Comparison of ENCODE assay signal across 8 cellular contexts in genomic region chr22:19477321-19478085, GRCh38. TPM values are rescaled to one million over a fixed set of nuclear protein-coding genes. Genes with fewer than 3 reads are reported as not detected.
DNase-seq lines count a peak whose midpoint lies in the region; ATAC-seq, FAIRE-seq and TF ChIP-seq lines count a peak whose summit lies in the region.

No MANE protein-coding gene starts in this region.

- peak; percentile 8 to 9 for DNase-seq in AML-193 (lab: John Stamatoyannopoulos, UW)
- no peak for DNase-seq in HFFc6
- no peak for DNase-seq in activated naive CD8-positive, alpha-beta T cell treated with anti-CD3 and anti-CD28 coated beads, Interleukin-2, amount 10 ng/mL, durations not matched to agents 7 days and 5 days
- no peak for DNase-seq in lower lobe of right lung
- no peak for DNase-seq in vagina (ENCODE audit: extremely low spot score in 2 of 2)
- no peak for DNase-seq in DMS153 treated with DMSO at 0.1 percent for 48 hours (lab: John Stamatoyannopoulos, UW; ENCODE audit: unreplicated experiment)
- no peak for DNase-seq in H54 (ENCODE audit: insufficient read length, low spot score)

- no peak for TF ChIP-seq POLR2A in vagina (IDR thresholded peaks at IDR 0.05)
- no peak for TF ChIP-seq POLR2A in H54 (IDR thresholded peaks at IDR 0.05; ENCODE audit: low read depth, low read length)

- H3K27ac ChIP-seq in lower lobe of right lung = peak overlapping the region; percentile 99
- H3K27ac ChIP-seq in vagina = no peak overlapping the region

- TF ChIP-seq CTCF in HFFc6 (IDR thresholded peaks at IDR 0.05) (peak; percentile 53), lower lobe of right lung (IDR thresholded peaks at IDR 0.05) (peak; percentile 17), vagina (IDR thresholded peaks at IDR 0.05) (no peak)

- H3K4me1 ChIP-seq in lower lobe of right lung (peaks cover 28% of the 10 kb centered on the region), vagina (peaks cover 31% of the 10 kb centered on the region)

- intact Hi-C loops in lower lobe of right lung (cut with DNase I) (no loop called here), vagina (cut with DNase I) (loop anchor here (2.0 to 10.0 kb wide), 2 partner anchors 45 to 63 kb away; partner anchors contain the start of gene MRPL40)

- H3K36me3 Mint-ChIP-seq in HFFc6 (ENCODE audit: low read depth) = no peaks in the 10 kb centered on the region
- H3K36me3 Mint-ChIP-seq in activated naive CD8-positive, alpha-beta T cell treated with anti-CD3 and anti-CD28 coated beads, Interleukin-2, amount 10 ng/mL, durations not matched to agents 7 days and 5 days = peaks cover 3% of the 10 kb centered on the region

- H3K9me3 ChIP-seq in lower lobe of right lung (no peaks in the 10 kb centered on the region), vagina (no peaks in the 10 kb centered on the region)

- FAIRE-seq in H54 (lab: Jason Lieb, UNC) = no peak

- peaks cover 48% of the 10 kb centered on the region for H3K4me1 Mint-ChIP-seq in HFFc6 (ENCODE audit: low read depth)
- peaks cover 35% of the 10 kb centered on the region for H3K4me1 Mint-ChIP-seq in activated naive CD8-positive, alpha-beta T cell treated with anti-CD3 and anti-CD28 coated beads, Interleukin-2, amount 10 ng/mL, durations not matched to agents 7 days and 5 days

- H3K9me3 Mint-ChIP-seq in HFFc6 = no peaks in the 10 kb centered on the region
- H3K9me3 Mint-ChIP-seq in activated naive CD8-positive, alpha-beta T cell treated with anti-CD3 and anti-CD28 coated beads, Interleukin-2, amount 10 ng/mL, durations not matched to agents 7 days and 5 days = no peaks in the 10 kb centered on the region

- H3K27ac Mint-ChIP-seq in HFFc6 = peak overlapping the region; percentile 100
- peak overlapping the region; percentile 77 for H3K27ac Mint-ChIP-seq in activated naive CD8-positive, alpha-beta T cell treated with anti-CD3 and anti-CD28 coated beads, Interleukin-2, amount 10 ng/mL, durations not matched to agents 7 days and 5 days

- H3K27me3 ChIP-seq in lower lobe of right lung (ENCODE audit: low read depth) = no peaks in the 10 kb centered on the region
- H3K27me3 ChIP-seq in vagina = no peaks in the 10 kb centered on the region

- no peak for ATAC-seq in activated naive CD8-positive, alpha-beta T cell treated with anti-CD3 and anti-CD28 coated beads, Interleukin-2, amount 10 ng/mL, durations not matched to agents 7 days and 5 days (ENCODE audit: low read depth)
- ATAC-seq in lower lobe of right lung (no peak), GM21576 (IDR thresholded peaks at IDR 0.05; ENCODE audit: unreplicated experiment) (no peak)

- H3K4me3 Mint-ChIP-seq in HFFc6 = peak overlapping the region; percentile 92
- H3K4me3 Mint-ChIP-seq in activated naive CD8-positive, alpha-beta T cell treated with anti-CD3 and anti-CD28 coated beads, Interleukin-2, amount 10 ng/mL, durations not matched to agents 7 days and 5 days = peak overlapping the region; percentile 93

- H3K36me3 ChIP-seq in lower lobe of right lung (peaks cover 31% of the 10 kb centered on the region), vagina (peaks cover 0 to 17% of the 10 kb centered on the region in 2 donors)

- POLR2A ChIA-PET in activated naive CD8-positive, alpha-beta T cell treated with anti-CD3 and anti-CD28 coated beads, Interleukin-2, amount 10 ng/mL, durations not matched to agents 7 days and 5 days (lab: Charles Lee) = interaction anchor here (0.6 to 2.3 kb wide), 6 partner anchors 30 to 333 kb away, joined by 3 to 16 read pairs (median 4); partner anchors contain the start of genes C22orf39, ESS2, HIRA and MRPL40

- peak overlapping the region; percentile 98 for H3K4me3 ChIP-seq in lower lobe of right lung
- H3K4me3 ChIP-seq in vagina = peak overlapping the region; percentile 72 to 89

- peaks cover under 1% of the 10 kb centered on the region for H3K27me3 Mint-ChIP-seq in HFFc6 (ENCODE audit: insufficient read depth)
- H3K27me3 Mint-ChIP-seq in activated naive CD8-positive, alpha-beta T cell treated with anti-CD3 and anti-CD28 coated beads, Interleukin-2, amount 10 ng/mL, durations not matched to agents 7 days and 5 days = no peaks in the 10 kb centered on the region

RNA-seq across cellular contexts. Expression of gene UFD1, which starts 1.5 kb away (rescaled TPM):
- total RNA-seq in HFFc6 (2021; fragmentation: NEBNext Ultra II Directional; extraction: Animal tissue kit (Norgen Biotek cat#: 25700)) = 100 to 1,000 TPM in 4 of 6 experiments, 10 to 100 TPM in 2; 94.9 to 134 (median 113) TPM
- 10 to 100 TPM; 58.2 to 68.7 TPM for total RNA-seq in activated naive CD8-positive, alpha-beta T cell treated with anti-CD3 and anti-CD28 coated beads, Interleukin-2, amount 10 ng/mL, durations not matched to agents 7 days and 5 days
- total RNA-seq in lower lobe of right lung (36.7 TPM), vagina (66.8 TPM)

RNA-seq across cellular contexts. Expression of gene CDC45, which starts 2.2 kb away (rescaled TPM):
- 10 to 100 TPM in 5 of 6 experiments, 1 to 10 TPM in 1; 8.8 to 17.4 (median 16.2) TPM for total RNA-seq in HFFc6 (2021; fragmentation: NEBNext Ultra II Directional; extraction: Animal tissue kit (Norgen Biotek cat#: 25700))
- total RNA-seq in activated naive CD8-positive, alpha-beta T cell treated with anti-CD3 and anti-CD28 coated beads, Interleukin-2, amount 10 ng/mL, durations not matched to agents 7 days and 5 days = 10 to 100 TPM; 54.2 to 56.1 TPM
- total RNA-seq in lower lobe of right lung (1.4 TPM), vagina (0.74 TPM)

RNA-seq across cellular contexts. Expression of gene C22orf39, which starts 30.0 kb away (rescaled TPM):
- 10 to 100 TPM; 11.2 to 12.7 (median 12.2) TPM for total RNA-seq in HFFc6 (2021; fragmentation: NEBNext Ultra II Directional; extraction: Animal tissue kit (Norgen Biotek cat#: 25700))
- total RNA-seq in activated naive CD8-positive, alpha-beta T cell treated with anti-CD3 and anti-CD28 coated beads, Interleukin-2, amount 10 ng/mL, durations not matched to agents 7 days and 5 days = 10 to 100 TPM; 42.2 to 47.4 TPM
- total RNA-seq in lower lobe of right lung (36.4 TPM), vagina (46.9 TPM)

RNA-seq across cellular contexts. Expression of gene MRPL40, which starts 45.2 kb away (rescaled TPM):
- total RNA-seq in HFFc6 (2021; fragmentation: NEBNext Ultra II Directional; extraction: Animal tissue kit (Norgen Biotek cat#: 25700)) = 10 to 100 TPM; 44.6 to 52.6 (median 47.5) TPM
- total RNA-seq in activated naive CD8-positive, alpha-beta T cell treated with anti-CD3 and anti-CD28 coated beads, Interleukin-2, amount 10 ng/mL, durations not matched to agents 7 days and 5 days = 10 to 100 TPM; 22.0 to 23.6 TPM
- total RNA-seq in lower lobe of right lung (23.2 TPM), vagina (23.3 TPM)

RNA-seq across cellular contexts. Expression of gene HIRA, which starts 46.0 kb away (rescaled TPM):
- total RNA-seq in HFFc6 (2021; fragmentation: NEBNext Ultra II Directional; extraction: Animal tissue kit (Norgen Biotek cat#: 25700)) = 10 to 100 TPM; 26.6 to 30.8 (median 27.4) TPM
- total RNA-seq in activated naive CD8-positive, alpha-beta T cell treated with anti-CD3 and anti-CD28 coated beads, Interleukin-2, amount 10 ng/mL, durations not matched to agents 7 days and 5 days = 10 to 100 TPM; 37.8 to 42.7 TPM
- total RNA-seq in lower lobe of right lung = 27.9 TPM
- 13.5 TPM for total RNA-seq in vagina

Comparison
In these comparisons a context has a peak if more than half of its experiments do, and no peak if none do; other contexts are left out.
1. DNase-seq: peak in AML-193 (2 of 2); none in HFFc6 (single experiment), activated naive CD8-positive, alpha-beta T cell treated with anti-CD3 and anti-CD28 coated beads, Interleukin-2, amount 10 ng/mL, durations not matched to agents 7 days and 5 days (single experiment), lower lobe of right lung (single experiment), vagina (0 of 2), DMS153 treated with DMSO at 0.1 percent for 48 hours (single experiment) and H54 (single experiment).
2. CTCF ChIP-seq: peak in HFFc6 (single experiment) and lower lobe of right lung (single experiment); none in vagina (0 of 3).